Comparison of ENCODE assay signal across 14 cellular contexts in the genomic region with DNA sequence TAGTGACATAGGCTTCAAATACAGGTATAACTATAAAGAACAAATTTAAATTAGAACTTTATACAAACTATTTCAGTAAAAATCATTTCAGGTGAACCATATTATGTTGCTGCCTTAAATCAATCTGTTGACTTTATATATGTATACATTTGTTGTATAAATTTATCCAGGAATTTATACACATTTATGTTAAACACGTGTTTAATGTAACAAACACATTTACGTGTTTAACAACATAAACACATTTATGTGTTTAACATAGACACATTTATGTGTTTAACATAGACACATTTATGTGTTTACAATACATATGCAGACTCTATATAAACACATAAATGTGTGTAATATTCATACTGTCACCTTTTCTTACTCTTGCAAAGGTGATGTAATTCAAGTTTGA.
DNase-seq lines count a peak whose midpoint lies in the region; ATAC-seq, FAIRE-seq and TF ChIP-seq lines count a peak whose summit lies in the region.
"Had no signal": no experiment of that assay in that cellular context is flagged by ENCODE, and none has a peak within 500 bp of the region (broad histone marks: within the 10 kb centered on the region; RNA-seq: fewer than 3 reads in every experiment).

No MANE protein-coding gene starts in this region.

- WGBS in stomach, 5 donors, result 75 to 90% (median 84%) methylated on average over 2 of the region's 2 CpGs

- peak; percentile 50 for FAIRE-seq in GM12891 (lab: Jason Lieb, UNC)
- peak; percentile 76 for FAIRE-seq in kidney (lab: Jason Lieb, UNC)
- FAIRE-seq: HepG2, HTR-8/SVneo had no signal

- no peak for TF ChIP-seq POLR2A in GM12891 (IDR thresholded peaks at IDR 0.05; ENCODE audit: low read depth, low read length)
- no peak for TF ChIP-seq POLR2A in stomach (IDR thresholded peaks at IDR 0.05)

- DNase-seq in GM12891 (ENCODE audit: insufficient read length, low spot score) (no peak), kidney (no peak), cerebellar cortex (ENCODE audit: low spot score) (no peak), stomach (no peak)
- no peak for DNase-seq in stimulated activated CD4-positive, alpha-beta T cell treated with anti-CD3 and anti-CD28 coated beads, Interleukin-4, amount 100 ng/mL, for 1 hour
- DNase-seq: Caco-2; CD8-positive, alpha-beta memory T cell; DMS53; GOT3 had no signal

- TF ChIP-seq CTCF in VCaP (conservative IDR thresholded peaks at IDR 0.05), result no peak
- no peak for TF ChIP-seq CTCF in kidney (IDR thresholded peaks at IDR 0.05; ENCODE audit: borderline replicate concordance, extremely low read depth, insufficient read depth)
- TF ChIP-seq CTCF in stomach (IDR thresholded peaks at IDR 0.05), result no peak

- no peak for TF ChIP-seq EP300 in stomach (IDR thresholded peaks at IDR 0.05)

- H3K9me3 ChIP-seq in kidney (ENCODE audit: control insufficient read depth in 1 of 2, low read length in 2 of 2) (no peaks in the 10 kb centered on the region), stomach (no peaks in the 10 kb centered on the region)
- H3K9me3 ChIP-seq: HAP-1 had no signal

- no peak overlapping the region for H3K9ac ChIP-seq in kidney (ENCODE audit: low read length in 2 of 2)

- intact Hi-C loops in kidney (cut with DNase I) (no loop called here), stomach (cut with DNase I; ENCODE audit: low total_unique reads) (no loop called here)

- H3K27me3 ChIP-seq in stomach, result no peaks in the 10 kb centered on the region

- H3K4me3 ChIP-seq in kidney (ENCODE audit: low read length in 2 of 2), result no peak overlapping the region
- H3K4me3 ChIP-seq in stomach, result no peak overlapping the region
- H3K4me3 ChIP-seq: HAP-1 had no signal

- no peaks in the 10 kb centered on the region for H3K4me1 ChIP-seq in kidney (ENCODE audit: control insufficient read depth in 1 of 2, insufficient read depth in 1 of 2, low read depth in 1 of 2, low read length in 2 of 2)
- no peaks in the 10 kb centered on the region for H3K4me1 ChIP-seq in stomach
- H3K4me1 ChIP-seq: Caco-2, HAP-1 had no signal

- no peak for ATAC-seq in HG02870 (IDR thresholded peaks at IDR 0.05; ENCODE audit: unreplicated experiment)
- ATAC-seq: HepG2 had no signal

- H3K36me3 ChIP-seq in kidney (ENCODE audit: control insufficient read depth in 1 of 2, insufficient read depth in 2 of 2, low read length in 2 of 2) (no peaks in the 10 kb centered on the region), stomach (peaks cover 0 to 25% (median 15%) of the 10 kb centered on the region in 4 donors)

- peak overlapping the region; percentile 92; the same call in 1 of the 2 replicates for H3K27ac ChIP-seq in VCaP
- H3K27ac ChIP-seq in kidney (ENCODE audit: low read depth in 2 of 2, low read length in 2 of 2), result no peak overlapping the region
- H3K27ac ChIP-seq in stomach, result no peak overlapping the region

TF ChIP-seq in GM12891, 5 proteins besides CTCF, POLR2A, EP300 and RAD21:
- no peak for TF ChIP-seq POU2F2 (IDR thresholded peaks at IDR 0.05; ENCODE audit: low read depth, low read length)
- TF ChIP-seq POLR2AphosphoS5 (IDR thresholded peaks at IDR 0.05; ENCODE audit: low read depth, low read length), result no peak
- no peak for TF ChIP-seq PAX5 (IDR thresholded peaks at IDR 0.05; ENCODE audit: insufficient read depth, low read length, severe bottlenecking)
- TF ChIP-seq TAF1 (IDR thresholded peaks at IDR 0.05; ENCODE audit: low read depth, low read length), result no peak
- TF ChIP-seq SPI1 (IDR thresholded peaks at IDR 0.05; ENCODE audit: low read depth, low read length), result no peak
TF ChIP-seq in GM12891: peak in this region for 0.
